12 cellular contexts compared by ENCODE assay signal in the genomic region with DNA sequence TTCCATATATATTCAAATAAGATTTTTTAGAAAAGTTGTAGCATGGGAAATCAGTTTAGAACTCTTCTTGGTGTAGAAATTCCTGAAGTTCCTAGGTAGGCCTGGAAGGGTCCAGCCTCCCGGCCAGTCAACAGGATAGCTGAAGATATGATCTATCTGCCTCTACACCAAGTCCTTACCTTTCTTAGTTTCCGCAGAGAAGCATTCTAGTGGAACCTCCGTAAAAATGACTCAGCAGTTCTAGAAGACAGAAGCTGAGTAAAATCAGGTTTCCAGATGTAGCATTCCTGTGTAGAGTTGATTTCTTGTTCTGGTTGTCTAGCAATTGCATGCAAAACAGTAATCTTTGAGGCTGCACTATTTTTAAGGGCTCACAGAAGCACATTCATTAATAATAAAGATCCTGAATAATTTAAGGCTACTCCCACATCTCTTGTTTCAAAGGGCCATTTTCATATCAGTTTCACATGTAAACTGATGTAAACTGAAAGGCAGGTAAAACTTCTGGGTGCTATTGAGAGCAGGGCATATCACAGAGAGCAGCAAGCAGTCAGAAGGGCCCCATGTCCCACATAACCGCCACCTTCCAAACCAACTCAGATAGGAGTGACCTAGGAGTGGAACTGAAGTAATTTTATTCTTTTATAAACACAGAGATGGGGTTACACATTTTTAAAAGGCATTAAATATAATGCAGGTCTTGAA. TPM values are rescaled to one million over a fixed set of nuclear protein-coding genes. Genes with fewer than 3 reads are reported as not detected.
A peak's percentile ranks its signal among the peaks of the same experiment; 100 is the strongest.
DNase-seq lines count a peak whose midpoint lies in the region; ATAC-seq and TF ChIP-seq lines count a peak whose summit lies in the region.
"Had no signal": no experiment of that assay in that cellular context is flagged by ENCODE, and none has a peak within 500 bp of the region (broad histone marks: within the 10 kb centered on the region; RNA-seq: fewer than 3 reads in every experiment).

No MANE protein-coding gene starts in this region.

- no peaks in the 10 kb centered on the region for H3K27me3 ChIP-seq in HAP-1 (ENCODE audit: low read depth)

- no peaks in the 10 kb centered on the region for H3K4me1 ChIP-seq in HAP-1

- intact Hi-C loops in left cardiac atrium (cut with DNase I) = no loop called here

- H3K36me3 ChIP-seq in HAP-1 (replicated peaks) = no peaks in the 10 kb centered on the region

- DNase-seq in GM20000 (ENCODE audit: low spot score) (peak; percentile 15), HAP-1 (ENCODE audit: low spot score in 2 of 2) (no peak), NCI-H2107 treated with DMSO at 0.1 percent for 48 hours (lab: John Stamatoyannopoulos, UW; ENCODE audit: unreplicated experiment) (no peak), left cardiac atrium (no peak), NCI-H187 treated with DMSO at 0.1 percent for 48 hours (lab: John Stamatoyannopoulos, UW) (no peak)
- DNase-seq: AML-193, H7, Kasumi-1 had no signal

- no peak overlapping the region for H3K4me3 ChIP-seq in HAP-1

- ATAC-seq in GM18498 (IDR thresholded peaks at IDR 0.05; ENCODE audit: unreplicated experiment) = peak; percentile 63
- peak; percentile 82 for ATAC-seq in HG02885 (IDR thresholded peaks at IDR 0.05; ENCODE audit: poor library complexity, unreplicated experiment)
- ATAC-seq in HG03565 (IDR thresholded peaks at IDR 0.05; ENCODE audit: unreplicated experiment) = peak; percentile 78
- ATAC-seq in left cardiac atrium = no peak
- ATAC-seq: activated CD4-positive, CD25-positive, alpha-beta regulatory T cell treated with anti-CD3 and anti-CD28 coated beads, Interleukin-2, amount 50 U/mL, for 24 hours had no signal

- no peak for TF ChIP-seq CTCF in GM20000 (IDR thresholded peaks at IDR 0.05; ENCODE audit: extremely low read depth, missing control alignments)

- in situ Hi-C loops in HAP-1 (cut with MboI; ENCODE audit: low sequenced_read_pairs) = no loop called here

- H3K9me3 ChIP-seq in HAP-1 = no peaks in the 10 kb centered on the region

RNA-seq across cellular contexts. Expression of a gene that starts 3.2 kb away (rescaled TPM):
- not detected for total RNA-seq in left cardiac atrium
- total RNA-seq: H7 had no signal

RNA-seq across cellular contexts. Expression of a gene that starts 43.8 kb away (rescaled TPM):
- under 1 TPM; 0.50 to 0.80 TPM for total RNA-seq in left cardiac atrium

RNA-seq across cellular contexts. Expression of a gene that starts 44.0 kb away (rescaled TPM):
- 10 to 100 TPM; 23.7 to 34.8 TPM for total RNA-seq in left cardiac atrium

Comparison
In these comparisons a context has a peak if more than half of its experiments do, and no peak if none do; other contexts are left out.
1. ATAC-seq: peak in GM18498 (single experiment), HG02885 (single experiment) and HG03565 (single experiment); none in left cardiac atrium (0 of 2).